In genomic region chr5:120375248-120375647, GRCh38 we compare ENCODE assay signal across 23 cellular contexts.
"Had no signal": no experiment of that assay in that cellular context is flagged by ENCODE, and none has a peak within 500 bp of the region (broad histone marks: within the 10 kb centered on the region; RNA-seq: fewer than 3 reads in every experiment).

No MANE protein-coding gene starts in this region.

- ATAC-seq: activated CD8-positive, alpha-beta T cell treated with anti-CD3 and anti-CD28 coated beads for 36 hours; left lung; natural killer cell; right lobe of liver; stimulated activated effector memory CD8-positive, alpha-beta T cell treated with anti-CD3 and anti-CD28 coated beads, Interleukin-12 subunit alpha, Interleukin-12 subunit beta, amount 100 ng/mL, for 72 hours; stimulated activated naive CD8-positive, alpha-beta T cell treated with anti-CD3 and anti-CD28 coated beads, Interleukin-15, amount 100 ng/mL, for 72 hours had no signal

- DNase-seq: activated CD4-positive, alpha-beta T cell treated with anti-CD3 and anti-CD28 coated beads, Interleukin-2, amount 10 ng/mL, durations not matched to agents 24 days and 14 days; activated CD8-positive, alpha-beta T cell treated with anti-CD3 and anti-CD28 coated beads for 36 hours; activated gamma-delta T cell; activated naive CD4-positive, alpha-beta T cell treated with anti-CD3 and anti-CD28 coated beads, Interleukin-2, amount 50 U/mL, for 16 hours; cerebellar nuclear complex; endodermal cell; glutamatergic neuron; immature natural killer cell; left lung; mammary epithelial cell; midbrain; natural killer cell; ovary; right lobe of liver; small intestine; stimulated activated CD4-positive, alpha-beta T cell treated with anti-CD3 and anti-CD28 coated beads, Interleukin-2, amount 100 ng/mL, for 24 hours; stimulated activated naive CD8-positive, alpha-beta T cell treated with anti-CD3 and anti-CD28 coated beads, Interleukin-15, amount 100 ng/mL, for 72 hours; tibial artery had no signal

- H3K79me2 ChIP-seq: hepatocyte had no signal

- H3K4me2 ChIP-seq: hepatocyte had no signal

- H3K4me3 Mint-ChIP-seq: activated CD4-positive, alpha-beta T cell treated with anti-CD3 and anti-CD28 coated beads, Interleukin-2, amount 10 ng/mL, durations not matched to agents 24 days and 14 days; activated CD8-positive, alpha-beta T cell treated with anti-CD3 and anti-CD28 coated beads for 36 hours; activated T-helper 1 cell treated with anti-CD3 and anti-CD28 coated beads, Interleukin-12 subunit alpha, Interleukin-12 subunit beta, Interleukin-2, Interleukin-4 antibody, amounts not matched to agents 30 ng/mL and 10 ng/mL and 1 ng/mL, durations not matched to agents 14 hours and 24 hours and 36 hours; endodermal cell; immature natural killer cell; natural killer cell; stimulated activated effector memory CD8-positive, alpha-beta T cell treated with anti-CD3 and anti-CD28 coated beads, Interleukin-12 subunit alpha, Interleukin-12 subunit beta, amount 100 ng/mL, for 72 hours; stimulated activated naive CD8-positive, alpha-beta T cell treated with anti-CD3 and anti-CD28 coated beads, Interleukin-15, amount 100 ng/mL, for 72 hours had no signal

- H3K36me3 Mint-ChIP-seq: stimulated activated effector memory CD8-positive, alpha-beta T cell treated with anti-CD3 and anti-CD28 coated beads, Interleukin-12 subunit alpha, Interleukin-12 subunit beta, amount 100 ng/mL, for 72 hours had no signal

- H3K27me3 ChIP-seq: breast epithelium, hepatocyte, left lung, ovary, right lobe of liver, tibial artery had no signal

- H3K36me3 ChIP-seq: breast epithelium, left lung, ovary, right lobe of liver, tibial artery had no signal

- H3K4me1 Mint-ChIP-seq: activated CD4-positive, alpha-beta T cell treated with anti-CD3 and anti-CD28 coated beads, Interleukin-2, amount 10 ng/mL, durations not matched to agents 24 days and 14 days; endodermal cell; immature natural killer cell; natural killer cell; stimulated activated effector memory CD8-positive, alpha-beta T cell treated with anti-CD3 and anti-CD28 coated beads, Interleukin-12 subunit alpha, Interleukin-12 subunit beta, amount 100 ng/mL, for 72 hours; stimulated activated naive CD8-positive, alpha-beta T cell treated with anti-CD3 and anti-CD28 coated beads, Interleukin-15, amount 100 ng/mL, for 72 hours had no signal

- H3K27me3 Mint-ChIP-seq: activated CD4-positive, alpha-beta T cell treated with anti-CD3 and anti-CD28 coated beads, Interleukin-2, amount 10 ng/mL, durations not matched to agents 24 days and 14 days; activated CD8-positive, alpha-beta T cell treated with anti-CD3 and anti-CD28 coated beads for 36 hours; stimulated activated naive CD8-positive, alpha-beta T cell treated with anti-CD3 and anti-CD28 coated beads, Interleukin-15, amount 100 ng/mL, for 72 hours had no signal

- H3K27ac Mint-ChIP-seq: activated CD4-positive, alpha-beta T cell treated with anti-CD3 and anti-CD28 coated beads, Interleukin-2, amount 10 ng/mL, durations not matched to agents 24 days and 14 days; activated CD8-positive, alpha-beta T cell treated with anti-CD3 and anti-CD28 coated beads for 36 hours; activated T-helper 1 cell treated with anti-CD3 and anti-CD28 coated beads, Interleukin-12 subunit alpha, Interleukin-12 subunit beta, Interleukin-2, Interleukin-4 antibody, amounts not matched to agents 30 ng/mL and 10 ng/mL and 1 ng/mL, durations not matched to agents 14 hours and 24 hours and 36 hours; endodermal cell; immature natural killer cell; natural killer cell; stimulated activated effector memory CD8-positive, alpha-beta T cell treated with anti-CD3 and anti-CD28 coated beads, Interleukin-12 subunit alpha, Interleukin-12 subunit beta, amount 100 ng/mL, for 72 hours; stimulated activated naive CD8-positive, alpha-beta T cell treated with anti-CD3 and anti-CD28 coated beads, Interleukin-15, amount 100 ng/mL, for 72 hours had no signal

- H3K9me3 ChIP-seq: ovary, right lobe of liver had no signal

- H3K4me1 ChIP-seq: breast epithelium, left lung, right lobe of liver had no signal

- H3K27ac ChIP-seq: breast epithelium, coronary artery, hepatocyte, left lung, ovary, right lobe of liver, tibial artery had no signal

- H2AFZ ChIP-seq: hepatocyte had no signal

- H3K4me3 ChIP-seq: breast epithelium, coronary artery, hepatocyte, left lung, ovary, right lobe of liver, tibial artery had no signal
